Comparison of ENCODE assay signal across 18 cellular contexts in the genomic region with DNA sequence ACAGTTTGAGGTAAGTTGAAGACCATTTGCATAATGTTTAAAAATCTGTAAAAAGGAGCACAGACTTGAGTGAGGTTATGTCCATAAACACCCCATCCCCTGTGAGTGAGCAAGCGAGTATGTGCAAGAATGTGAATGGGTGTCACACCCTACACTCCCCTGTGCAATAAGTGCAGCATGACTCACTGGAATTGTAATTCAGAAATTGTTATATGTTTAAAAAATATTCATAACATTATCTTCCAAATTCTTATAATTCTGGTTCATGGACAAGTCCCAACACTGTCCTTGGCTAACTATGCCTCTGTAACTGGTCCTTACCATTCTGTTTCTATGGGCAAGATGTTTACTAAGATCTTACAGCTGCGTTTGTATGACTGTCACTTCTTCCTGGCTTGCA.
"Had no signal": no experiment of that assay in that cellular context is flagged by ENCODE, and none has a peak within 500 bp of the region (broad histone marks: within the 10 kb centered on the region; RNA-seq: fewer than 3 reads in every experiment).

No MANE protein-coding gene starts in this region.

- ATAC-seq: activated CD4-positive, alpha-beta T cell treated with anti-CD3 and anti-CD28 coated beads for 36 hours; activated naive CD8-positive, alpha-beta T cell treated with anti-CD3 and anti-CD28 coated beads, Interleukin-2, amount 50 U/mL, for 24 hours; left lobe of liver had no signal

- H3K27me3 Mint-ChIP-seq: activated naive CD8-positive, alpha-beta T cell treated with anti-CD3 and anti-CD28 coated beads, Interleukin-2, amount 50 U/mL, for 24 hours; stimulated activated naive CD8-positive, alpha-beta T cell treated with anti-CD3 and anti-CD28 coated beads, Interleukin-15, Interleukin-2, amounts not matched to agents 100 ng/mL and 50 ng/mL, for 24 hours had no signal

- H3K4me3 ChIP-seq: ascending aorta, colonic mucosa, testis had no signal

- DNase-seq: activated CD4-positive, alpha-beta T cell treated with anti-CD3 and anti-CD28 coated beads for 36 hours; activated CD8-positive, alpha-beta memory T cell treated with anti-CD3 and anti-CD28 coated beads for 24 hours; activated naive CD4-positive, alpha-beta T cell treated with Interleukin-2 at 50 U/mL for 16 hours; activated naive CD8-positive, alpha-beta T cell treated with anti-CD3 and anti-CD28 coated beads, Interleukin-2, amount 50 U/mL, for 24 hours; caudate nucleus; colonic mucosa; effector CD8-positive, alpha-beta T cell; mesendoderm; occipital lobe; stimulated activated CD4-positive, alpha-beta T cell treated with anti-CD3 and anti-CD28 coated beads, Interleukin-4, amount 100 ng/mL, for 1 hour; stimulated activated CD8-positive, alpha-beta memory T cell treated with anti-CD3 and anti-CD28 coated beads, Interleukin-4, amount 100 ng/mL, for 48 hours; testis had no signal

- H3K4me1 Mint-ChIP-seq: activated CD4-positive, alpha-beta T cell treated with anti-CD3 and anti-CD28 coated beads for 36 hours; activated naive CD8-positive, alpha-beta T cell treated with anti-CD3 and anti-CD28 coated beads, Interleukin-2, amount 50 U/mL, for 24 hours had no signal

- H3K9me3 ChIP-seq: ascending aorta, colonic mucosa, testis had no signal

- H3K9me3 Mint-ChIP-seq: activated naive CD8-positive, alpha-beta T cell treated with anti-CD3 and anti-CD28 coated beads, Interleukin-2, amount 50 U/mL, for 24 hours; nephron; stimulated activated naive CD8-positive, alpha-beta T cell treated with anti-CD3 and anti-CD28 coated beads, Interleukin-15, Interleukin-2, amounts not matched to agents 100 ng/mL and 50 ng/mL, for 24 hours; T-helper 2 cell treated with Interferon-gamma antibody and Interleukin-4, amounts not matched to agents 5 μg/mL and 100 μg/mL, for 36 hours had no signal

- H3K27me3 ChIP-seq: ascending aorta, colonic mucosa, testis had no signal

- H3K4me3 Mint-ChIP-seq: activated CD4-positive, alpha-beta T cell treated with anti-CD3 and anti-CD28 coated beads for 36 hours; activated naive CD8-positive, alpha-beta T cell treated with anti-CD3 and anti-CD28 coated beads, Interleukin-2, amount 50 U/mL, for 24 hours; nephron; stimulated activated naive CD8-positive, alpha-beta T cell treated with anti-CD3 and anti-CD28 coated beads, Interleukin-15, Interleukin-2, amounts not matched to agents 100 ng/mL and 50 ng/mL, for 24 hours; T-helper 2 cell treated with Interferon-gamma antibody and Interleukin-4, amounts not matched to agents 5 μg/mL and 100 μg/mL, for 36 hours had no signal

- H3K27ac Mint-ChIP-seq: activated CD4-positive, alpha-beta T cell treated with anti-CD3 and anti-CD28 coated beads for 36 hours; activated naive CD8-positive, alpha-beta T cell treated with anti-CD3 and anti-CD28 coated beads, Interleukin-2, amount 50 U/mL, for 24 hours; nephron; stimulated activated naive CD8-positive, alpha-beta T cell treated with anti-CD3 and anti-CD28 coated beads, Interleukin-15, Interleukin-2, amounts not matched to agents 100 ng/mL and 50 ng/mL, for 24 hours; T-helper 2 cell treated with Interferon-gamma antibody and Interleukin-4, amounts not matched to agents 5 μg/mL and 100 μg/mL, for 36 hours had no signal

- H3K4me1 ChIP-seq: ascending aorta, colonic mucosa, testis had no signal

- H3K27ac ChIP-seq: ascending aorta, colonic mucosa, testis, VCaP had no signal

- H3K36me3 ChIP-seq: ascending aorta, colonic mucosa had no signal
